ENCODE assay signal across 26 cellular contexts in the genomic region with DNA sequence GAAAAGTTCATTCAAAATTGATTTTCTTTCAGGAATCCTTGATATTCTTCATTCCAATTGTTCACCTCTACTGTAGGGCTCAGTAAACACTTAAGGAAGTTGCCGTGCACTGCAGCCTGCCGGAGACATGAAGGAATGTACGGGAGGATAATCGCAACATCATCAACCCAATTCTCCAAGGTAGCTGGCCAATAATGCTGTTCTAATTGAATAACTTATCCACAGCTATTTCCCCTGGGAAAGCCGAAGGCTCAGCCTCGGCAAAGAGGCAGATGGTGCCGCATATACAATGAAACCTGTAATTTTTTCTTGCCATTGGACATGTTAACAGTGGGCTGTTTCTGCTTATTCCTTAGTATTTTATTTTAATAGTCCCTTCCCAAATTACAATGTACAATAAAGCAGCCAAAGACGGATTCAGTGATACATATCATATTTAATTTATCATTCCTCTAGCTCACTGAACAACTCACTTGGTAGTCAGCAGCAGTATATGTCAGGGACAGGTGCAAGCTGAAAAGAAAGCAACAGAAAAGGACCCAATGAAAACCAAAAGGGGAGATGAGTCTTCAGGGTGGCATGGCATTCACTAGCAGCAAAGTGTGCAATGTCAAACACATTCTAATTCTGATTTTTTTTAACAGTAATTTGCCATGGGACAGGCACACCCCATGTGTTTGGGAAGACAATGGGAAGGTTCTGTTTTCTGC.
DNase-seq lines count a peak whose midpoint lies in the region; ATAC-seq, FAIRE-seq and TF ChIP-seq lines count a peak whose summit lies in the region.
"Had no signal": no experiment of that assay in that cellular context is flagged by ENCODE, and none has a peak within 500 bp of the region (broad histone marks: within the 10 kb centered on the region; RNA-seq: fewer than 3 reads in every experiment).

No MANE protein-coding gene starts in this region.

- WGBS in SK-N-SH (ENCODE audit: low lambda C conversion rate), result 30% methylated on average over 8 of the region's 8 CpGs

- no peak overlapping the region for H3K9ac ChIP-seq in SK-N-SH
- H3K9ac ChIP-seq: BLaER1 had no signal

- H3K4me1 ChIP-seq in SK-N-SH (ENCODE audit: control insufficient read depth in 1 of 2, insufficient read depth in 2 of 2, low read depth in 1 of 2, low read length in 1 of 2), result peaks cover 0 to 30% of the 10 kb centered on the region in 2 experiments; a peak in 2 of 4 replicates
- H3K4me1 ChIP-seq in osteoblast (ENCODE audit: insufficient read depth, low read length), result peaks cover 3% of the 10 kb centered on the region
- H3K4me1 ChIP-seq: HAP-1 had no signal

- POLR2A ChIA-PET in SK-N-SH (lab: Yijun Ruan, JAX), result interaction anchor here (0.7 to 1.8 kb wide), 5 partner anchors 21 to 266 kb away, joined by 3 to 7 read pairs (median 4); no protein-coding TSS in a partner anchor

- H3K9me2 ChIP-seq in SK-N-SH, result no peaks in the 10 kb centered on the region

- H3K79me2 ChIP-seq in SK-N-SH (ENCODE audit: insufficient read depth) (no peaks in the 10 kb centered on the region), osteoblast (ENCODE audit: insufficient read depth, low read length) (no peaks in the 10 kb centered on the region)

- H3K27me3 Mint-ChIP-seq in activated CD4-positive, alpha-beta T cell treated with anti-CD3 and anti-CD28 coated beads, Interleukin-2, amount 10 ng/mL, durations not matched to agents 24 days and 14 days, result no peaks in the 10 kb centered on the region
- H3K27me3 Mint-ChIP-seq: activated naive CD8-positive, alpha-beta T cell treated with anti-CD3 and anti-CD28 coated beads for 36 hours; stimulated activated naive CD8-positive, alpha-beta T cell treated with anti-CD3 and anti-CD28 coated beads, Interleukin-15, amount 100 ng/mL, for 72 hours; T-helper 17 cell had no signal

- peaks cover 3% of the 10 kb centered on the region for H3K4me1 Mint-ChIP-seq in activated CD4-positive, alpha-beta T cell treated with anti-CD3 and anti-CD28 coated beads, Interleukin-2, amount 10 ng/mL, durations not matched to agents 24 days and 14 days

- H3K27me3 ChIP-seq in SK-N-SH (ENCODE audit: insufficient read depth), result no peaks in the 10 kb centered on the region
- H3K27me3 ChIP-seq in osteoblast (ENCODE audit: insufficient read depth, low read length), result no peaks in the 10 kb centered on the region
- H3K27me3 ChIP-seq: BLaER1 had no signal

- H2AFZ ChIP-seq in SK-N-SH (ENCODE audit: low read depth), result no peak overlapping the region; the same call in 1 of the 2 replicates
- H2AFZ ChIP-seq in osteoblast (ENCODE audit: low read length), result no peak overlapping the region

- no peaks in the 10 kb centered on the region for H3K9me3 ChIP-seq in SK-N-SH
- H3K9me3 ChIP-seq in osteoblast (ENCODE audit: low read depth, low read length), result no peaks in the 10 kb centered on the region
- H3K9me3 ChIP-seq: BLaER1, HAP-1 had no signal

- TF ChIP-seq RAD21 in SK-N-SH (IDR thresholded peaks at IDR 0.05; ENCODE audit: low read length), result peak; percentile 30; the same call in 1 of the 2 replicates

- no peaks in the 10 kb centered on the region for H3F3A ChIP-seq in SK-N-SH (replicated peaks; ENCODE audit: insufficient read depth)

- no peaks in the 10 kb centered on the region for H3K9me3 Mint-ChIP-seq in activated CD4-positive, alpha-beta T cell treated with anti-CD3 and anti-CD28 coated beads, Interleukin-2, amount 10 ng/mL, durations not matched to agents 24 days and 14 days
- H3K9me3 Mint-ChIP-seq: activated naive CD8-positive, alpha-beta T cell treated with anti-CD3 and anti-CD28 coated beads for 36 hours; stimulated activated naive CD8-positive, alpha-beta T cell treated with anti-CD3 and anti-CD28 coated beads, Interleukin-15, amount 100 ng/mL, for 72 hours had no signal

- no peaks in the 10 kb centered on the region for H3K36me3 Mint-ChIP-seq in activated CD4-positive, alpha-beta T cell treated with anti-CD3 and anti-CD28 coated beads, Interleukin-2, amount 10 ng/mL, durations not matched to agents 24 days and 14 days (ENCODE audit: low read depth)
- H3K36me3 Mint-ChIP-seq: activated naive CD8-positive, alpha-beta T cell treated with anti-CD3 and anti-CD28 coated beads for 36 hours had no signal

- no peak overlapping the region for H3K27ac Mint-ChIP-seq in activated CD4-positive, alpha-beta T cell treated with anti-CD3 and anti-CD28 coated beads, Interleukin-2, amount 10 ng/mL, durations not matched to agents 24 days and 14 days
- H3K27ac Mint-ChIP-seq: activated naive CD8-positive, alpha-beta T cell treated with anti-CD3 and anti-CD28 coated beads for 36 hours; stimulated activated naive CD8-positive, alpha-beta T cell treated with anti-CD3 and anti-CD28 coated beads, Interleukin-15, amount 100 ng/mL, for 72 hours; T-helper 17 cell had no signal

- no peaks in the 10 kb centered on the region for H4K20me1 ChIP-seq in SK-N-SH (ENCODE audit: insufficient read depth)
- H4K20me1 ChIP-seq in osteoblast (ENCODE audit: insufficient read depth, low read length), result no peaks in the 10 kb centered on the region
- H4K20me1 ChIP-seq: BLaER1 had no signal

- H3K36me3 ChIP-seq in SK-N-SH (replicated peaks in 1 of 2; ENCODE audit: control insufficient read depth in 1 of 2, insufficient read depth in 2 of 2, low read length in 1 of 2), result no peaks in the 10 kb centered on the region
- no peaks in the 10 kb centered on the region for H3K36me3 ChIP-seq in osteoblast (ENCODE audit: insufficient read depth, low read length)
- H3K36me3 ChIP-seq: BLaER1, HAP-1 had no signal

- no peak for ATAC-seq in HG02870 (IDR thresholded peaks at IDR 0.05; ENCODE audit: unreplicated experiment)
- ATAC-seq: T-helper 17 cell had no signal

- TF ChIP-seq EP300 in SK-N-SH (IDR thresholded peaks at IDR 0.05; ENCODE audit: borderline replicate concordance in 1 of 2, low read depth in 1 of 2, low read length in 1 of 2), result no peak

- H3K4me3 ChIP-seq in SK-N-SH (ENCODE audit: low read depth in 2 of 2, low read length in 1 of 2), result no peak overlapping the region
- no peak overlapping the region for H3K4me3 ChIP-seq in osteoblast (ENCODE audit: insufficient read depth, low read length)
- H3K4me3 ChIP-seq: BLaER1, HAP-1 had no signal

- TF ChIP-seq CTCF in D721Med (IDR thresholded peaks at IDR 0.05; ENCODE audit: insufficient read depth, missing control alignments) (peak; percentile 37), SK-N-SH (IDR thresholded peaks at IDR 0.05) (no peak), osteoblast (IDR thresholded peaks at IDR 0.05; ENCODE audit: extremely low read depth, low read depth, low read length) (no peak)

- no peak overlapping the region for H3K4me3 Mint-ChIP-seq in activated CD4-positive, alpha-beta T cell treated with anti-CD3 and anti-CD28 coated beads, Interleukin-2, amount 10 ng/mL, durations not matched to agents 24 days and 14 days
- H3K4me3 Mint-ChIP-seq: activated naive CD8-positive, alpha-beta T cell treated with anti-CD3 and anti-CD28 coated beads for 36 hours; stimulated activated naive CD8-positive, alpha-beta T cell treated with anti-CD3 and anti-CD28 coated beads, Interleukin-15, amount 100 ng/mL, for 72 hours; T-helper 17 cell had no signal

- peak overlapping the region in 1 of 2 experiments; percentile 100; a peak in 3 of 4 replicates for H3K27ac ChIP-seq in SK-N-SH (ENCODE audit: low read depth in 2 of 2, low read length in 1 of 2)
- no peak overlapping the region for H3K27ac ChIP-seq in osteoblast (ENCODE audit: low read depth, low read length)
- H3K27ac ChIP-seq: BLaER1, RWPE1 had no signal

- DNase-seq in D721Med (ENCODE audit: insufficient read length, low spot score), result no peak
- DNase-seq in NCI-H2227 (lab: John Stamatoyannopoulos, UW; ENCODE audit: unreplicated experiment), result peak; percentile 45
- peak; percentile 11 for DNase-seq in SK-N-SH
- peak; percentile 30 for DNase-seq in osteoblast (ENCODE audit: insufficient read length, low spot score, missing footprints)
- no peak for DNase-seq in activated CD4-positive, alpha-beta T cell treated with anti-CD3 and anti-CD28 coated beads, Interleukin-2, amount 10 ng/mL, durations not matched to agents 24 days and 14 days
- no peak for DNase-seq in cerebellar nuclear complex (lab: John Stamatoyannopoulos, UW)
- no peak for DNase-seq in midbrain (lab: John Stamatoyannopoulos, UW)
- DNase-seq: activated CD4-positive, alpha-beta T cell treated with anti-CD3 and anti-CD28 coated beads for 4 hours; activated effector memory CD4-positive, alpha-beta T cell treated with anti-CD3 and anti-CD28 coated beads, Interleukin-2, amount 50 U/mL, for 16 hours; activated naive CD8-positive, alpha-beta T cell treated with anti-CD3 and anti-CD28 coated beads for 36 hours; activated T-cell treated with anti-CD3 and anti-CD28 coated beads, Interleukin-2, amount 50 U/mL, for 1 hour; aorta; DMS79; mesenchymal stem cell; NCI-H1105; NCI-H2029 treated with DMSO at 0.1 percent for 48 hours; NCI-H526 treated with DMSO at 0.1 percent for 48 hours; occipital lobe; small intestine; stimulated activated naive CD8-positive, alpha-beta T cell treated with anti-CD3 and anti-CD28 coated beads, Interleukin-15, amount 100 ng/mL, for 72 hours; T-helper 17 cell had no signal

- FAIRE-seq in D721Med (lab: Jason Lieb, UNC), result peak; percentile 64
- FAIRE-seq: endometrium, small intestine had no signal

- CTCF ChIA-PET in SK-N-SH (lab: Yijun Ruan, JAX), result interaction anchor here (1.4 to 2.4 kb wide), 4 partner anchors 110 to 665 kb away, joined by 5 to 10 read pairs (median 6); no protein-coding TSS in a partner anchor

- intact Hi-C loops in activated CD4-positive, alpha-beta T cell treated with anti-CD3 and anti-CD28 coated beads, Interleukin-2, amount 10 ng/mL, durations not matched to agents 24 days and 14 days (cut with micrococcal nuclease), result no loop called here

- no peak overlapping the region; the same call in 1 of the 2 replicates for H3K4me2 ChIP-seq in SK-N-SH
- H3K4me2 ChIP-seq in osteoblast (ENCODE audit: insufficient read depth, low read length), result no peak overlapping the region
- H3K4me2 ChIP-seq: BLaER1 had no signal

TF ChIP-seq in SK-N-SH, 30 proteins besides CTCF, POLR2A, EP300 and RAD21 (continues in another document):
- TF ChIP-seq RFX5 (IDR thresholded peaks at IDR 0.05; ENCODE audit: low read length) (no peak), RCOR1 (IDR thresholded peaks at IDR 0.05; ENCODE audit: low read length) (0 out of 2 replicates have a peak, but pooled peaks have one; percentile 35), GATA2 (CRISPR knock-in tag; IDR thresholded peaks at IDR 0.05) (no peak)
- TF ChIP-seq, protein P1, sequence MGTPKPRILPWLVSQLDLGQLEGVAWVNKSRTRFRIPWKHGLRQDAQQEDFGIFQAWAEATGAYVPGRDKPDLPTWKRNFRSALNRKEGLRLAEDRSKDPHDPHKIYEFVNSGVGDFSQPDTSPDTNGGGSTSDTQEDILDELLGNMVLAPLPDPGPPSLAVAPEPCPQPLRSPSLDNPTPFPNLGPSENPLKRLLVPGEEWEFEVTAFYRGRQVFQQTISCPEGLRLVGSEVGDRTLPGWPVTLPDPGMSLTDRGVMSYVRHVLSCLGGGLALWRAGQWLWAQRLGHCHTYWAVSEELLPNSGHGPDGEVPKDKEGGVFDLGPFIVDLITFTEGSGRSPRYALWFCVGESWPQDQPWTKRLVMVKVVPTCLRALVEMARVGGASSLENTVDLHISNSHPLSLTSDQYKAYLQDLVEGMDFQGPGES (IDR thresholded peaks at IDR 0.05; ENCODE audit: low read depth, low read length), result no peak

Comparison
In these comparisons a context has a peak if more than half of its experiments do, and no peak if none do; other contexts are left out.
1. DNase-seq: peak in NCI-H2227 (single experiment), SK-N-SH (single experiment) and osteoblast (single experiment); none in D721Med (single experiment), activated CD4-positive, alpha-beta T cell treated with anti-CD3 and anti-CD28 coated beads, Interleukin-2, amount 10 ng/mL, durations not matched to agents 24 days and 14 days (single experiment), cerebellar nuclear complex (0 of 2) and midbrain (single experiment).